In the genomic region with DNA sequence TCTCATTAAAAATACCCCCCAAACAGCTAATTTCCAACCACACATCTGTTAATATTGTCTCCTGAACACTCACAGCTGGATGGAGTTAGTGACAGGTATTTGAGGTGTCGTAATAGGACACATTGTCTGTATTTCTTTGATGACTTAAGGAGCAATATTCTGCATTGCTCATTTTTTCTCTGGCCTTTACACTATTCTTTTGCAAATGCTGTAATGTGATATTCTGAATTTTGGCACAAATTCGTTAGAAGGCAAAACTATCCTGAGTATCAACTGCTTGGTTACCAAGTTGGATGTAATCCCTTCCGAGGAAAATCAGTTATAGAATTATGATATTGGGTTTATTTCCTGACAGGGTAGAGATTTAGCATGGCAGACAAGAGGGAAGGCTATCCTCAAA, we compare ENCODE assay signal across 19 cellular contexts.
DNase-seq lines count a peak whose midpoint lies in the region; ATAC-seq, FAIRE-seq and TF ChIP-seq lines count a peak whose summit lies in the region.
"Had no signal": no experiment of that assay in that cellular context is flagged by ENCODE, and none has a peak within 500 bp of the region (broad histone marks: within the 10 kb centered on the region; RNA-seq: fewer than 3 reads in every experiment).

No MANE protein-coding gene starts in this region.

- CTCF ChIA-PET in activated CD4-positive, alpha-beta memory T cell treated with anti-CD3 and anti-CD28 coated beads for 36 hours (lab: Charles Lee), result interaction anchor here (1.0 kb wide), 1 partner anchor 27 kb away, joined by 3 read pairs; no protein-coding TSS in a partner anchor

- H3K36me3 Mint-ChIP-seq in activated CD4-positive, alpha-beta memory T cell treated with anti-CD3 and anti-CD28 coated beads for 36 hours, result no peaks in the 10 kb centered on the region
- no peaks in the 10 kb centered on the region for H3K36me3 Mint-ChIP-seq in T-helper 2 cell treated with Interferon-gamma antibody and Interleukin-4, amounts not matched to agents 5 μg/mL and 100 μg/mL, for 36 hours (ENCODE audit: low read depth)
- no peaks in the 10 kb centered on the region for H3K36me3 Mint-ChIP-seq in stimulated activated effector memory CD8-positive, alpha-beta T cell treated with anti-CD3 and anti-CD28 coated beads, Interleukin-12 subunit alpha, Interleukin-12 subunit beta, amount 100 ng/mL, for 72 hours

- H2BK5ac ChIP-seq in mesendoderm (ENCODE audit: low read length), result no peak overlapping the region

- no peak overlapping the region for H3K56ac ChIP-seq in mesendoderm (ENCODE audit: low read length)

- H3K9me3 ChIP-seq in upper lobe of left lung, result no peaks in the 10 kb centered on the region
- H3K9me3 ChIP-seq: A549 had no signal

- peak overlapping the region; percentile 8 for H3K18ac ChIP-seq in mesendoderm (ENCODE audit: low read length)

- H3K4me1 ChIP-seq in mesendoderm (ENCODE audit: control insufficient read depth, low read depth, low read length) (peaks cover 7% of the 10 kb centered on the region), upper lobe of left lung (peaks cover 0 to 13% (median 8%) of the 10 kb centered on the region in 4 donors)

- no peak overlapping the region for H3K4me3 Mint-ChIP-seq in activated CD4-positive, alpha-beta memory T cell treated with anti-CD3 and anti-CD28 coated beads for 36 hours
- H3K4me3 Mint-ChIP-seq in T-helper 2 cell treated with Interferon-gamma antibody and Interleukin-4, amounts not matched to agents 5 μg/mL and 100 μg/mL, for 36 hours, result no peak overlapping the region
- no peak overlapping the region for H3K4me3 Mint-ChIP-seq in stimulated activated effector memory CD8-positive, alpha-beta T cell treated with anti-CD3 and anti-CD28 coated beads, Interleukin-12 subunit alpha, Interleukin-12 subunit beta, amount 100 ng/mL, for 72 hours

- peaks cover 11% of the 10 kb centered on the region for H3K27me3 Mint-ChIP-seq in activated CD4-positive, alpha-beta memory T cell treated with anti-CD3 and anti-CD28 coated beads for 36 hours
- H3K27me3 Mint-ChIP-seq in T-helper 2 cell treated with Interferon-gamma antibody and Interleukin-4, amounts not matched to agents 5 μg/mL and 100 μg/mL, for 36 hours (ENCODE audit: low read depth), result peaks cover 67% of the 10 kb centered on the region

- H3K4me1 Mint-ChIP-seq in activated CD4-positive, alpha-beta memory T cell treated with anti-CD3 and anti-CD28 coated beads for 36 hours (ENCODE audit: low read depth), result no peaks in the 10 kb centered on the region
- peaks cover 18% of the 10 kb centered on the region for H3K4me1 Mint-ChIP-seq in T-helper 2 cell treated with Interferon-gamma antibody and Interleukin-4, amounts not matched to agents 5 μg/mL and 100 μg/mL, for 36 hours (ENCODE audit: low read depth)
- no peaks in the 10 kb centered on the region for H3K4me1 Mint-ChIP-seq in stimulated activated effector memory CD8-positive, alpha-beta T cell treated with anti-CD3 and anti-CD28 coated beads, Interleukin-12 subunit alpha, Interleukin-12 subunit beta, amount 100 ng/mL, for 72 hours

- H3K36me3 ChIP-seq in mesendoderm (ENCODE audit: control insufficient read depth, insufficient read depth, low read length), result no peaks in the 10 kb centered on the region
- H3K36me3 ChIP-seq in upper lobe of left lung, result no peaks in the 10 kb centered on the region

- H3K4me2 ChIP-seq in mesendoderm (ENCODE audit: low read length), result no peak overlapping the region
- H3K4me2 ChIP-seq: A549 had no signal

- no peak overlapping the region for H3K4ac ChIP-seq in mesendoderm (ENCODE audit: low read depth, low read length)

- no peaks in the 10 kb centered on the region for H3K79me1 ChIP-seq in mesendoderm (ENCODE audit: low read length)

- H3K27ac Mint-ChIP-seq in activated CD4-positive, alpha-beta memory T cell treated with anti-CD3 and anti-CD28 coated beads for 36 hours, result no peak overlapping the region
- H3K27ac Mint-ChIP-seq in T-helper 2 cell treated with Interferon-gamma antibody and Interleukin-4, amounts not matched to agents 5 μg/mL and 100 μg/mL, for 36 hours, result no peak overlapping the region
- H3K27ac Mint-ChIP-seq in stimulated activated effector memory CD8-positive, alpha-beta T cell treated with anti-CD3 and anti-CD28 coated beads, Interleukin-12 subunit alpha, Interleukin-12 subunit beta, amount 100 ng/mL, for 72 hours, result no peak overlapping the region

- no peak overlapping the region for H4K8ac ChIP-seq in mesendoderm (ENCODE audit: low read depth, low read length)

- H3K9me3 Mint-ChIP-seq in activated CD4-positive, alpha-beta memory T cell treated with anti-CD3 and anti-CD28 coated beads for 36 hours, result no peaks in the 10 kb centered on the region
- no peaks in the 10 kb centered on the region for H3K9me3 Mint-ChIP-seq in T-helper 2 cell treated with Interferon-gamma antibody and Interleukin-4, amounts not matched to agents 5 μg/mL and 100 μg/mL, for 36 hours
- no peaks in the 10 kb centered on the region for H3K9me3 Mint-ChIP-seq in stimulated activated effector memory CD8-positive, alpha-beta T cell treated with anti-CD3 and anti-CD28 coated beads, Interleukin-12 subunit alpha, Interleukin-12 subunit beta, amount 100 ng/mL, for 72 hours

- WGBS in mesendoderm (ENCODE audit: extremely low coverage, insufficient coverage, low lambda C conversion rate), result no CpG with 5 or more reads among the region's 3 CpGs
- WGBS in upper lobe of left lung, 2 donors, result 63 to 74% methylated on average over 3 of the region's 3 CpGs

- no peak overlapping the region for H2BK120ac ChIP-seq in mesendoderm (ENCODE audit: low read depth, low read length)

- ATAC-seq in upper lobe of left lung (ENCODE audit: low FRiP score in 2 of 2) (no peak), HG02678 (IDR thresholded peaks at IDR 0.05; ENCODE audit: unreplicated experiment) (no peak)
- ATAC-seq in stimulated activated effector memory CD8-positive, alpha-beta T cell treated with anti-CD3 and anti-CD28 coated beads, Interleukin-12 subunit alpha, Interleukin-12 subunit beta, amount 100 ng/mL, for 72 hours, result no peak
- ATAC-seq: A549, HCT116, Right ventricle myocardium inferior had no signal

- POLR2A ChIA-PET in activated CD4-positive, alpha-beta memory T cell treated with anti-CD3 and anti-CD28 coated beads for 36 hours (lab: Charles Lee), result no interaction called here

- H3K79me2 ChIP-seq in mesendoderm (ENCODE audit: control insufficient read depth, insufficient read depth, low read length), result no peaks in the 10 kb centered on the region

- H3K27me3 ChIP-seq in mesendoderm (ENCODE audit: insufficient read depth, low read length, poor library complexity) (no peaks in the 10 kb centered on the region), upper lobe of left lung (no peaks in the 10 kb centered on the region)

- TF ChIP-seq POLR2A in upper lobe of left lung (IDR thresholded peaks at IDR 0.05), result no peak

- intact Hi-C loops in activated CD4-positive, alpha-beta memory T cell treated with anti-CD3 and anti-CD28 coated beads for 36 hours (cut with micrococcal nuclease), result no loop called here

- peak; percentile 3 for FAIRE-seq in TTC549 (lab: Jason Lieb, UNC)
- FAIRE-seq: RCC 7860 had no signal

- no peak overlapping the region for H3K4me3 ChIP-seq in epithelial cell of esophagus (ENCODE audit: low read length)
- H3K4me3 ChIP-seq in mesendoderm (ENCODE audit: low read length), result no peak overlapping the region
- no peak overlapping the region for H3K4me3 ChIP-seq in upper lobe of left lung
- H3K4me3 ChIP-seq: A549 had no signal

- H4K5ac ChIP-seq in mesendoderm (ENCODE audit: low read length), result no peak overlapping the region

- TF ChIP-seq CTCF in epithelial cell of esophagus (IDR thresholded peaks at IDR 0.05; ENCODE audit: insufficient read depth, low read depth, low read length, missing control alignments), result no peak
- TF ChIP-seq CTCF in upper lobe of left lung (IDR thresholded peaks at IDR 0.05), result no peak

- H3K23ac ChIP-seq in mesendoderm (ENCODE audit: low read length), result no peak overlapping the region

- DNase-seq in epithelial cell of esophagus (ENCODE audit: low read depth) (peak; percentile 8), mesendoderm (no peak), upper lobe of left lung (no peak)
- no peak for DNase-seq in activated CD4-positive, alpha-beta memory T cell treated with anti-CD3 and anti-CD28 coated beads for 36 hours
- DNase-seq in T-helper 2 cell treated with Interferon-gamma antibody and Interleukin-4, amounts not matched to agents 5 μg/mL and 100 μg/mL, for 36 hours (ENCODE audit: low spot score), result no peak
- no peak for DNase-seq in stimulated activated effector memory CD8-positive, alpha-beta T cell treated with anti-CD3 and anti-CD28 coated beads, Interleukin-12 subunit alpha, Interleukin-12 subunit beta, amount 100 ng/mL, for 72 hours (ENCODE audit: low spot score in 2 of 2)
- DNase-seq: DMS79 treated with DMSO at 0.1 percent for 48 hours; GOT3; KBM-7; MV-4-11; NCI-H1694 treated with DMSO at 0.1 percent for 48 hours; NK-92 treated with Interleukin-12 subunit alpha and Interleukin-12 subunit beta, amount 100 ng/mL, for 24 hours had no signal

- no peak overlapping the region for H3K9ac ChIP-seq in mesendoderm (ENCODE audit: low read length)

- no peak overlapping the region for H2AK5ac ChIP-seq in mesendoderm (ENCODE audit: low read length)

- H2BK15ac ChIP-seq in mesendoderm (replicated peaks; ENCODE audit: low read depth), result peak overlapping the region; percentile 19

- H3K27ac ChIP-seq in mesendoderm (ENCODE audit: low read depth, low read length) (no peak overlapping the region), upper lobe of left lung (peak overlapping the region in 3 of 4 donors; percentile 7 to 74 (median 12))
- H3K27ac ChIP-seq: A549, C4-2B had no signal

- TF ChIP-seq EP300 in upper lobe of left lung (IDR thresholded peaks at IDR 0.05), result no peak
